In genomic region chr22:28978158-28978557, GRCh38 we compare ENCODE assay signal across 10 cellular contexts.
DNase-seq lines count a peak whose midpoint lies in the region; ATAC-seq, FAIRE-seq and TF ChIP-seq lines count a peak whose summit lies in the region.
"Had no signal": no experiment of that assay in that cellular context is flagged by ENCODE, and none has a peak within 500 bp of the region (broad histone marks: within the 10 kb centered on the region; RNA-seq: fewer than 3 reads in every experiment).

No MANE protein-coding gene starts in this region.

- H3K9me3 ChIP-seq in thoracic aorta, result no peaks in the 10 kb centered on the region

- no peaks in the 10 kb centered on the region for H3K36me3 ChIP-seq in bronchial epithelial cell (ENCODE audit: control insufficient read depth, insufficient read depth, low read length)
- no peaks in the 10 kb centered on the region for H3K36me3 ChIP-seq in thoracic aorta

- ATAC-seq in thoracic aorta (ENCODE audit: insufficient number of reproducible peaks, low FRiP score, low read depth) (no peak), GM18858 (IDR thresholded peaks at IDR 0.05; ENCODE audit: unreplicated experiment) (no peak), HG02973 (IDR thresholded peaks at IDR 0.05; ENCODE audit: unreplicated experiment) (no peak)

- FAIRE-seq in bronchial epithelial cell (lab: Jason Lieb, UNC), result no peak

- H3K27me3 ChIP-seq in bronchial epithelial cell (ENCODE audit: control insufficient read depth, insufficient read depth, low read length) (no peaks in the 10 kb centered on the region), layer of hippocampus (ENCODE audit: control insufficient read depth, insufficient read depth, low read length) (no peaks in the 10 kb centered on the region), thoracic aorta (replicated peaks; ENCODE audit: insufficient read depth) (no peaks in the 10 kb centered on the region)

- H3K4me1 ChIP-seq in thoracic aorta (ENCODE audit: control insufficient read depth in 1 of 2, low read depth in 2 of 2), result peaks cover 17 to 56% of the 10 kb centered on the region in 2 donors

- DNase-seq in DMS 273 (lab: John Stamatoyannopoulos, UW; ENCODE audit: unreplicated experiment), result peak; percentile 27
- no peak for DNase-seq in DMS 273 treated with DMSO at 0.1 percent for 48 hours (lab: John Stamatoyannopoulos, UW)
- DNase-seq in bronchial epithelial cell (ENCODE audit: low read depth), result peak; percentile 71
- no peak for DNase-seq in thoracic aorta (ENCODE audit: low spot score)
- DNase-seq in NCI-H345 treated with DMSO at 0.1 percent for 48 hours (lab: John Stamatoyannopoulos, UW; ENCODE audit: unreplicated experiment), result no peak
- DNase-seq: activated CD4-positive, alpha-beta T cell treated with anti-CD3 and anti-CD28 coated beads, Interleukin-2, amount 10 ng/mL, durations not matched to agents 7 days and 5 days had no signal

- H3K4me3 ChIP-seq in bronchial epithelial cell (ENCODE audit: low read depth, low read length) (no peak overlapping the region), thoracic aorta (peak overlapping the region; percentile 57)

- no peak for TF ChIP-seq CTCF in bronchial epithelial cell (IDR thresholded peaks at IDR 0.05; ENCODE audit: insufficient read depth, low read length, severe bottlenecking)
- TF ChIP-seq CTCF in thoracic aorta (IDR thresholded peaks at IDR 0.05), result no peak

- H3K27ac ChIP-seq in layer of hippocampus (ENCODE audit: low read depth, low read length), result peak overlapping the region; percentile 15
- peak overlapping the region in 1 of 2 donors; percentile 65 for H3K27ac ChIP-seq in thoracic aorta
- H3K27ac ChIP-seq: 22Rv1 had no signal

Comparison
In these comparisons a context has a peak if more than half of its experiments do, and no peak if none do; other contexts are left out.
1. DNase-seq: peak in DMS 273 (single experiment) and bronchial epithelial cell (single experiment); none in DMS 273 treated with DMSO at 0.1 percent for 48 hours (single experiment), thoracic aorta (single experiment) and NCI-H345 treated with DMSO at 0.1 percent for 48 hours (single experiment).